In the genomic region with DNA sequence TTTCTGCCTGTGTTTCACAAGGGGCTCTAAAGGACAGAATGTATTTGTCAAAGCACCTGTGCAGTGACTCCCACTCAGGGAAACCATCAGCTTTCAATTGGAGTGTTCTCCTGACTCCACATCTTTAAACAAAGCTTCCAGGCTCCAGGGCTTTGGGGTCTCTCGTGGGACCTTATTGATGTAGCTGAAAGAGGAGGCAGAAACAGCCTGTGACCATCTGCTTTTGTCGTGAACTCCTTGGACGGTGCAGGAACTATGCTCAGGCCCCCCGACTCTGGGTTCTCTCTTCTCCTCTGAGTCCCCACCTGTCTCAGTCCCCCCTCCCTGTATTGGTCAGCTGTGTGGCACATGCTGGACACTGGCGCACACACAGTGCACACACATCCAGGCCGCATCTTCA, we compare ENCODE assay signal across 6 cellular contexts.
"Had no signal": no experiment of that assay in that cellular context is flagged by ENCODE, and none has a peak within 500 bp of the region (broad histone marks: within the 10 kb centered on the region; RNA-seq: fewer than 3 reads in every experiment).

No MANE protein-coding gene starts in this region.

- H3K36me3 ChIP-seq: HAP-1 had no signal

- H3K4me3 ChIP-seq: GM23248, HAP-1 had no signal

- H3K9ac ChIP-seq: GM23248 had no signal

- H2AFZ ChIP-seq: GM23248 had no signal

- H3K27ac ChIP-seq: GM23248, HL-60 had no signal

- H3K4me1 ChIP-seq: HAP-1 had no signal

- DNase-seq: GM23248, GOT3, H7, HFFc6 had no signal
